34 cellular contexts compared by ENCODE assay signal in the genomic region with DNA sequence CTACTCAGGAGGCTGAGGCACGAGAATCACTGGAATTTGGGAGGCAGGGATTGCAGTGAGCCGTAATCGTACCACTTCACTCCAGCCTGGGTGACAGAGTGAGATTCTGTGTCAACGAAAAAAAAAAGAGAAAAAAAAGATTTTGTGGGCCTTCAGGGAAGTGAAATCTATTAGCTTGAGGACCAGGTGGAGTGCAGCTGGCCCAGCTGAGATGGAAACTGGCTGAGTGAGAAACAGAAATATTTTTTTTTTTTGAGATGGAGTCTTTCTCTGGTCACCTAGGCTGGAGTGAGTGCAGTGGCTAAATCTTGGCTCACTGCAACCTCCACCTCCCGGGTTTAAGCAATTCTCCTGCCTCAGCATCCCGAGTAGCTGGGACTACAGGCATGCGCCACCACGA. TPM values are rescaled to one million over a fixed set of nuclear protein-coding genes. Genes with fewer than 3 reads are reported as not detected.
"Had no signal": no experiment of that assay in that cellular context is flagged by ENCODE, and none has a peak within 500 bp of the region (broad histone marks: within the 10 kb centered on the region; RNA-seq: fewer than 3 reads in every experiment).

No MANE protein-coding gene starts in this region.

- ATAC-seq: activated naive CD4-positive, alpha-beta T cell treated with anti-CD3 and anti-CD28 coated beads, Interleukin-2, amount 50 U/mL, for 72 hours; activated T-cell treated with anti-CD3 and anti-CD28 coated beads, Interleukin-2, amount 50 U/mL, for 72 hours; esophagus mucosa; heart right ventricle; left lung; lower lobe of right lung had no signal

- H3K36me3 ChIP-seq: breast epithelium, heart right ventricle, left lung, lower lobe of right lung, neural progenitor cell, right atrium auricular region, tibial nerve had no signal

- FAIRE-seq: islet of Langerhans, TTC549 had no signal

- H3K4me3 Mint-ChIP-seq: activated T-cell treated with anti-CD3 and anti-CD28 coated beads, Interleukin-2, amount 50 U/mL, for 72 hours; endodermal cell; natural killer cell; neural progenitor cell had no signal

- H3K9me3 Mint-ChIP-seq: activated naive CD4-positive, alpha-beta T cell treated with anti-CD3 and anti-CD28 coated beads, Interleukin-2, amount 50 U/mL, for 72 hours; activated T-cell treated with anti-CD3 and anti-CD28 coated beads, Interleukin-2, amount 50 U/mL, for 72 hours; natural killer cell had no signal

- H3K4me1 ChIP-seq: breast epithelium, left lung, lower lobe of right lung, neural progenitor cell, parathyroid adenoma, right atrium auricular region, tibial nerve had no signal

- DNase-seq: activated CD4-positive, alpha-beta T cell treated with anti-CD3 and anti-CD28 coated beads for 4 hours; activated CD4-positive, alpha-beta T cell treated with anti-CD3 and anti-CD28 coated beads, Interleukin-2, amount 50 U/mL, for 4 hours; activated naive CD4-positive, alpha-beta T cell; activated T-cell treated with anti-CD3 and anti-CD28 coated beads for 4 hours; activated T-cell treated with anti-CD3 and anti-CD28 coated beads, Interleukin-2, amount 50 U/mL, for 72 hours; central memory CD4-positive, alpha-beta T cell; endodermal cell; foreskin melanocyte; heart right ventricle; left lung; lower lobe of right lung; mesenchymal stem cell; natural killer cell; occipital lobe; stimulated activated CD4-positive, alpha-beta T cell treated with anti-CD3 and anti-CD28 coated beads, Interleukin-1b, Interleukin-23, amount 100 ng/mL, for 48 hours; stimulated activated CD4-positive, alpha-beta T cell treated with anti-CD3 and anti-CD28 coated beads, Interleukin-4, amount 100 ng/mL, for 4 hours; stimulated activated CD8-positive, alpha-beta memory T cell treated with anti-CD3 and anti-CD28 coated beads, Interleukin-4, amount 100 ng/mL, for 48 hours; stimulated activated naive CD4-positive, alpha-beta T cell; T-helper 9 cell had no signal

- H3K27me3 ChIP-seq: breast epithelium, left lung, neural progenitor cell, right atrium auricular region, tibial nerve had no signal

- H3K27ac Mint-ChIP-seq: activated naive CD4-positive, alpha-beta T cell treated with anti-CD3 and anti-CD28 coated beads, Interleukin-2, amount 50 U/mL, for 72 hours; activated T-cell treated with anti-CD3 and anti-CD28 coated beads, Interleukin-2, amount 50 U/mL, for 72 hours; natural killer cell had no signal

- H3K4me2 ChIP-seq: neural progenitor cell, smooth muscle cell had no signal

- H3K79me2 ChIP-seq: parathyroid adenoma had no signal

- H3K9ac ChIP-seq: neural progenitor cell, parathyroid adenoma had no signal

- H3K27ac ChIP-seq: breast epithelium, heart right ventricle, left lung, lower lobe of right lung, neural progenitor cell, parathyroid adenoma, right atrium auricular region, tibial nerve, VCaP had no signal

- H2AFZ ChIP-seq: neural progenitor cell, parathyroid adenoma had no signal

- H3K9me3 ChIP-seq: left lung, lower lobe of right lung had no signal

- H3K4me3 ChIP-seq: breast epithelium, heart right ventricle, left lung, lower lobe of right lung, neural progenitor cell, right atrium auricular region, smooth muscle cell, tibial nerve had no signal

- H3K4me1 Mint-ChIP-seq: neural progenitor cell had no signal

RNA-seq across cellular contexts. Expression of gene CLEC4C, which starts 2.3 kb away (rescaled TPM):
- total RNA-seq: activated naive CD4-positive, alpha-beta T cell treated with anti-CD3 and anti-CD28 coated beads, Interleukin-2, amount 50 U/mL, for 72 hours; activated T-cell treated with anti-CD3 and anti-CD28 coated beads, Interleukin-2, amount 50 U/mL, for 72 hours; breast epithelium; endodermal cell; esophagus mucosa; glomerular endothelial cell; heart right ventricle; left lung; lower lobe of right lung; occipital lobe; pulmonary artery endothelial cell; right atrium auricular region; smooth muscle cell; temporal lobe; tibial nerve; ureter had no signal
- polyA plus RNA-seq: heart right ventricle, smooth muscle cell had no signal

RNA-seq across cellular contexts. Expression of gene NANOGNB, which starts 15.6 kb away (rescaled TPM):
- total RNA-seq: activated naive CD4-positive, alpha-beta T cell treated with anti-CD3 and anti-CD28 coated beads, Interleukin-2, amount 50 U/mL, for 72 hours; activated T-cell treated with anti-CD3 and anti-CD28 coated beads, Interleukin-2, amount 50 U/mL, for 72 hours; breast epithelium; endodermal cell; esophagus mucosa; glomerular endothelial cell; heart right ventricle; left lung; lower lobe of right lung; natural killer cell; occipital lobe; pulmonary artery endothelial cell; right atrium auricular region; smooth muscle cell; temporal lobe; tibial nerve; ureter had no signal
- polyA plus RNA-seq: heart right ventricle, smooth muscle cell had no signal

RNA-seq across cellular contexts. Expression of gene DPPA3, which starts 38.2 kb away (rescaled TPM):
- total RNA-seq: activated naive CD4-positive, alpha-beta T cell treated with anti-CD3 and anti-CD28 coated beads, Interleukin-2, amount 50 U/mL, for 72 hours; activated T-cell treated with anti-CD3 and anti-CD28 coated beads, Interleukin-2, amount 50 U/mL, for 72 hours; breast epithelium; esophagus mucosa; glomerular endothelial cell; heart right ventricle; left lung; lower lobe of right lung; natural killer cell; occipital lobe; pulmonary artery endothelial cell; right atrium auricular region; smooth muscle cell; temporal lobe; tibial nerve; ureter had no signal
- polyA plus RNA-seq: heart right ventricle, smooth muscle cell had no signal

RNA-seq across cellular contexts. Expression of gene NANOG, which starts 39.8 kb away (rescaled TPM):
- total RNA-seq: activated naive CD4-positive, alpha-beta T cell treated with anti-CD3 and anti-CD28 coated beads, Interleukin-2, amount 50 U/mL, for 72 hours; activated T-cell treated with anti-CD3 and anti-CD28 coated beads, Interleukin-2, amount 50 U/mL, for 72 hours; lower lobe of right lung; natural killer cell; occipital lobe; pulmonary artery endothelial cell; right atrium auricular region; smooth muscle cell; temporal lobe had no signal
- polyA plus RNA-seq: heart right ventricle, smooth muscle cell had no signal

RNA-seq across cellular contexts. Expression of gene GDF3, which starts 53.9 kb away (rescaled TPM):
- total RNA-seq: activated naive CD4-positive, alpha-beta T cell treated with anti-CD3 and anti-CD28 coated beads, Interleukin-2, amount 50 U/mL, for 72 hours; activated T-cell treated with anti-CD3 and anti-CD28 coated beads, Interleukin-2, amount 50 U/mL, for 72 hours; esophagus mucosa; natural killer cell; occipital lobe; right atrium auricular region; smooth muscle cell; temporal lobe; tibial nerve; ureter had no signal
- polyA plus RNA-seq: smooth muscle cell had no signal
